In genomic region chr1:70079546-70079945, GRCh38 we compare ENCODE assay signal across 34 cellular contexts.
"Had no signal": no experiment of that assay in that cellular context is flagged by ENCODE, and none has a peak within 500 bp of the region (broad histone marks: within the 10 kb centered on the region; RNA-seq: fewer than 3 reads in every experiment).

No MANE protein-coding gene starts in this region.

- H3K36me3 Mint-ChIP-seq: activated naive CD4-positive, alpha-beta T cell treated with anti-CD3 and anti-CD28 coated beads, Interleukin-2, amount 50 U/mL, for 72 hours; activated naive CD8-positive, alpha-beta T cell treated with anti-CD3 and anti-CD28 coated beads for 36 hours had no signal

- DNase-seq: activated CD4-positive, alpha-beta memory T cell treated with anti-CD3 and anti-CD28 coated beads, Interleukin-2, amount 10 ng/mL, durations not matched to agents 7 days and 5 days; activated CD4-positive, alpha-beta T cell treated with anti-CD3 and anti-CD28 coated beads for 1 hour; activated CD4-positive, alpha-beta T cell treated with anti-CD3 and anti-CD28 coated beads for 36 hours; activated CD4-positive, alpha-beta T cell treated with anti-CD3 and anti-CD28 coated beads for 48 hours; activated CD4-positive, alpha-beta T cell treated with anti-CD3 and anti-CD28 coated beads, Interleukin-2, amount 10 ng/mL, durations not matched to agents 7 days and 5 days; activated CD4-positive, alpha-beta T cell treated with anti-CD3 and anti-CD28 coated beads, Interleukin-2, amount 50 U/mL, for 48 hours; activated CD4-positive, CD25-positive, alpha-beta regulatory T cell; activated CD8-positive, alpha-beta memory T cell treated with anti-CD3 and anti-CD28 coated beads for 24 hours; activated CD8-positive, alpha-beta memory T cell treated with anti-CD3 and anti-CD28 coated beads, Interleukin-2, amount 10 ng/mL, durations not matched to agents 7 days and 5 days; activated CD8-positive, alpha-beta memory T cell treated with anti-CD3 and anti-CD28 coated beads, Interleukin-2, amount 50 U/mL, for 48 hours; activated CD8-positive, alpha-beta T cell treated with anti-CD3 and anti-CD28 coated beads, Interleukin-2, amount 10 ng/mL, durations not matched to agents 7 days and 5 days; activated effector memory CD4-positive, alpha-beta T cell treated with Interleukin-2 at 50 U/mL for 16 hours; activated gamma-delta T cell; activated naive CD4-positive, alpha-beta T cell treated with anti-CD3 and anti-CD28 coated beads, Interleukin-2, amount 50 U/mL, for 16 hours; activated naive CD4-positive, alpha-beta T cell treated with Interleukin-2 at 50 U/mL for 16 hours; activated naive CD8-positive, alpha-beta T cell treated with anti-CD3 and anti-CD28 coated beads for 36 hours; activated T-cell treated with anti-CD3 and anti-CD28 coated beads, Interleukin-2, amount 50 U/mL, for 24 hours; activated T-cell treated with anti-CD3 and anti-CD28 coated beads, Interleukin-2, amount 50 U/mL, for 48 hours; adrenal gland; amniotic stem cell; aorta; body of pancreas; brain microvascular endothelial cell; central memory CD4-positive, alpha-beta T cell; T-helper 1 cell; T-helper 2 cell; T-helper 9 cell had no signal

- H3K9me3 Mint-ChIP-seq: activated CD4-positive, alpha-beta T cell treated with anti-CD3 and anti-CD28 coated beads, Interleukin-2, amount 10 ng/mL, durations not matched to agents 7 days and 5 days had no signal

- H3K27ac ChIP-seq: adrenal gland, body of pancreas, brain microvascular endothelial cell, breast epithelium, VCaP had no signal

- ATAC-seq: activated CD4-positive, alpha-beta T cell treated with anti-CD3 and anti-CD28 coated beads for 36 hours; activated CD4-positive, CD25-positive, alpha-beta regulatory T cell treated with anti-CD3 and anti-CD28 coated beads, Interleukin-2, amount 50 U/mL, for 24 hours; activated CD8-positive, alpha-beta memory T cell treated with anti-CD3 and anti-CD28 coated beads, Interleukin-2, amount 10 ng/mL, durations not matched to agents 7 days and 5 days; activated CD8-positive, alpha-beta T cell treated with anti-CD3 and anti-CD28 coated beads, Interleukin-2, amount 10 ng/mL, durations not matched to agents 7 days and 5 days; activated naive CD4-positive, alpha-beta T cell treated with anti-CD3 and anti-CD28 coated beads, Interleukin-2, amount 50 U/mL, for 72 hours; body of pancreas had no signal

- H3K4me3 Mint-ChIP-seq: activated CD4-positive, alpha-beta memory T cell treated with anti-CD3 and anti-CD28 coated beads, Interleukin-2, amount 10 ng/mL, durations not matched to agents 7 days and 5 days; activated CD4-positive, alpha-beta T cell treated with anti-CD3 and anti-CD28 coated beads for 36 hours; activated CD4-positive, alpha-beta T cell treated with anti-CD3 and anti-CD28 coated beads, Interleukin-2, amount 10 ng/mL, durations not matched to agents 7 days and 5 days; activated CD8-positive, alpha-beta memory T cell treated with anti-CD3 and anti-CD28 coated beads, Interleukin-2, amount 10 ng/mL, durations not matched to agents 7 days and 5 days; activated CD8-positive, alpha-beta T cell treated with anti-CD3 and anti-CD28 coated beads, Interleukin-2, amount 10 ng/mL, durations not matched to agents 7 days and 5 days; activated naive CD8-positive, alpha-beta T cell treated with anti-CD3 and anti-CD28 coated beads for 36 hours; activated T-cell treated with anti-CD3 and anti-CD28 coated beads, Interleukin-2, amount 50 U/mL, for 24 hours; T-helper 1 cell treated with Interleukin-12 subunit alpha and Interleukin-12 subunit beta and Interleukin-4 antibody, amounts not matched to agents 30 μg/mL and 1 μg/mL, for 36 hours; T-helper 2 cell treated with Interferon-gamma antibody and Interleukin-4, amounts not matched to agents 5 μg/mL and 100 μg/mL, for 36 hours had no signal

- H3K4me3 ChIP-seq: adrenal gland, body of pancreas, breast epithelium had no signal

- H3K27ac Mint-ChIP-seq: activated CD4-positive, alpha-beta memory T cell treated with anti-CD3 and anti-CD28 coated beads, Interleukin-2, amount 10 ng/mL, durations not matched to agents 7 days and 5 days; activated CD4-positive, alpha-beta T cell treated with anti-CD3 and anti-CD28 coated beads for 36 hours; activated CD4-positive, alpha-beta T cell treated with anti-CD3 and anti-CD28 coated beads, Interleukin-2, amount 10 ng/mL, durations not matched to agents 7 days and 5 days; activated CD8-positive, alpha-beta memory T cell treated with anti-CD3 and anti-CD28 coated beads, Interleukin-2, amount 10 ng/mL, durations not matched to agents 7 days and 5 days; activated CD8-positive, alpha-beta T cell treated with anti-CD3 and anti-CD28 coated beads, Interleukin-2, amount 10 ng/mL, durations not matched to agents 7 days and 5 days; activated naive CD4-positive, alpha-beta T cell treated with anti-CD3 and anti-CD28 coated beads, Interleukin-2, amount 50 U/mL, for 72 hours; activated naive CD8-positive, alpha-beta T cell treated with anti-CD3 and anti-CD28 coated beads for 36 hours; activated T-cell treated with anti-CD3 and anti-CD28 coated beads, Interleukin-2, amount 50 U/mL, for 24 hours; activated T-helper 2 cell treated with anti-CD3 and anti-CD28 coated beads, Interferon-gamma antibody, Interleukin-2, Interleukin-4, amounts not matched to agents 10 μg/mL and 5 μg/mL and 100 μg/mL, durations not matched to agents 14 hours and 24 hours and 36 hours; T-helper 1 cell treated with Interleukin-12 subunit alpha and Interleukin-12 subunit beta and Interleukin-4 antibody, amounts not matched to agents 30 μg/mL and 1 μg/mL, for 36 hours; T-helper 2 cell treated with Interferon-gamma antibody and Interleukin-4, amounts not matched to agents 5 μg/mL and 100 μg/mL, for 36 hours had no signal

- H3K4me1 Mint-ChIP-seq: activated CD4-positive, alpha-beta T cell treated with anti-CD3 and anti-CD28 coated beads for 36 hours; activated naive CD8-positive, alpha-beta T cell treated with anti-CD3 and anti-CD28 coated beads for 36 hours had no signal

- H3K27me3 Mint-ChIP-seq: activated CD8-positive, alpha-beta memory T cell treated with anti-CD3 and anti-CD28 coated beads, Interleukin-2, amount 10 ng/mL, durations not matched to agents 7 days and 5 days; activated naive CD8-positive, alpha-beta T cell treated with anti-CD3 and anti-CD28 coated beads for 36 hours had no signal

- H3K9me3 ChIP-seq: adrenal gland, breast epithelium had no signal

- H3K36me3 ChIP-seq: adrenal gland, brain microvascular endothelial cell, breast epithelium had no signal

- H3K27me3 ChIP-seq: adrenal gland, body of pancreas, brain microvascular endothelial cell, breast epithelium had no signal

- H3K4me1 ChIP-seq: adrenal gland, body of pancreas, breast epithelium had no signal
